In genomic region chr9:134707731-134708671, GRCh38 we compare ENCODE assay signal across 10 cellular contexts.
DNase-seq lines count a peak whose midpoint lies in the region; ATAC-seq and TF ChIP-seq lines count a peak whose summit lies in the region.
"Had no signal": no experiment of that assay in that cellular context is flagged by ENCODE, and none has a peak within 500 bp of the region (broad histone marks: within the 10 kb centered on the region; RNA-seq: fewer than 3 reads in every experiment).

No MANE protein-coding gene starts in this region.

- no peak overlapping the region for H3K4me3 ChIP-seq in AG04450 (ENCODE audit: low read depth, low read length)
- H3K4me3 ChIP-seq in SJCRH30 = no peak overlapping the region
- no peak overlapping the region for H3K4me3 ChIP-seq in left ventricle myocardium inferior

- H3K4me1 ChIP-seq in SJCRH30 (peaks cover 19% of the 10 kb centered on the region), left ventricle myocardium inferior (peaks cover 61% of the 10 kb centered on the region)

- no peaks in the 10 kb centered on the region for H3K27me3 ChIP-seq in AG04450 (ENCODE audit: control insufficient read depth, insufficient read depth, low read length)
- no peaks in the 10 kb centered on the region for H3K27me3 ChIP-seq in SJCRH30
- no peaks in the 10 kb centered on the region for H3K27me3 ChIP-seq in left ventricle myocardium inferior (ENCODE audit: low read depth)

- CTCF ChIA-PET in AG04450 (lab: Charles Lee) = interaction anchor here (1.2 to 1.7 kb wide), 2 partner anchors 10 to 18 kb away, joined by 6 to 7 read pairs; no protein-coding TSS in a partner anchor
- CTCF ChIA-PET in activated naive CD4-positive, alpha-beta T cell treated with anti-CD3 and anti-CD28 coated beads for 36 hours (lab: Charles Lee) = no interaction called here
- CTCF ChIA-PET in activated CD4-positive, alpha-beta T cell treated with anti-CD3 and anti-CD28 coated beads for 36 hours (lab: Charles Lee) = no interaction called here

- ATAC-seq in GM19351 (IDR thresholded peaks at IDR 0.05; ENCODE audit: unreplicated experiment) = no peak
- ATAC-seq in activated CD4-positive, alpha-beta T cell treated with anti-CD3 and anti-CD28 coated beads for 36 hours = no peak
- ATAC-seq: HepG2 had no signal

- POLR2A ChIA-PET in AG04450 (lab: Yijun Ruan, JAX) = interaction anchor here (0.7 kb wide), 1 partner anchor 252 kb away, joined by 3 read pairs; no protein-coding TSS in a partner anchor
- POLR2A ChIA-PET in activated CD4-positive, alpha-beta T cell treated with anti-CD3 and anti-CD28 coated beads for 36 hours (lab: Charles Lee) = no interaction called here

- no peak overlapping the region for H3K4me3 Mint-ChIP-seq in activated naive CD4-positive, alpha-beta T cell treated with anti-CD3 and anti-CD28 coated beads for 36 hours
- H3K4me3 Mint-ChIP-seq in activated CD4-positive, alpha-beta T cell treated with anti-CD3 and anti-CD28 coated beads for 36 hours = no peak overlapping the region
- H3K4me3 Mint-ChIP-seq: activated naive CD8-positive, alpha-beta T cell had no signal

- 0 out of 2 replicates have a peak, but pooled peaks cover 2% of the 10 kb centered on the region for H3K36me3 ChIP-seq in SJCRH30
- H3K36me3 ChIP-seq in left ventricle myocardium inferior = no peaks in the 10 kb centered on the region

- no peak for TF ChIP-seq CTCF in AG04450 (IDR thresholded peaks at IDR 0.05; ENCODE audit: low read depth, low read length)
- no peak for TF ChIP-seq CTCF in left ventricle myocardium inferior (IDR thresholded peaks at IDR 0.05; ENCODE audit: borderline replicate concordance)
- no peak for TF ChIP-seq CTCF in GM13976 (IDR thresholded peaks at IDR 0.05; ENCODE audit: borderline replicate concordance, control extremely low read depth, extremely low read depth, insufficient read depth, missing control alignments)

- peaks cover 1% of the 10 kb centered on the region for H3K4me1 Mint-ChIP-seq in activated naive CD4-positive, alpha-beta T cell treated with anti-CD3 and anti-CD28 coated beads for 36 hours (ENCODE audit: low read depth)
- no peaks in the 10 kb centered on the region for H3K4me1 Mint-ChIP-seq in activated CD4-positive, alpha-beta T cell treated with anti-CD3 and anti-CD28 coated beads for 36 hours

- in situ Hi-C loops in GM13976 (cut with MboI; ENCODE audit: low sequenced_read_pairs, unreplicated experiment) = no loop called here

- no peaks in the 10 kb centered on the region for H3K36me3 Mint-ChIP-seq in activated naive CD4-positive, alpha-beta T cell treated with anti-CD3 and anti-CD28 coated beads for 36 hours (ENCODE audit: low read depth)
- no peaks in the 10 kb centered on the region for H3K36me3 Mint-ChIP-seq in activated CD4-positive, alpha-beta T cell treated with anti-CD3 and anti-CD28 coated beads for 36 hours (ENCODE audit: low read depth)
- H3K36me3 Mint-ChIP-seq: activated naive CD8-positive, alpha-beta T cell had no signal

- H3K9me3 ChIP-seq in AG04450 (ENCODE audit: control insufficient read depth, insufficient read depth, low read length) = peaks cover 3% of the 10 kb centered on the region; the same call in 1 of the 2 replicates
- no peaks in the 10 kb centered on the region for H3K9me3 ChIP-seq in SJCRH30 (replicated peaks)
- H3K9me3 ChIP-seq in left ventricle myocardium inferior (replicated peaks) = no peaks in the 10 kb centered on the region

- intact Hi-C loops in left ventricle myocardium inferior (cut with micrococcal nuclease) = no loop called here
- intact Hi-C loops in activated naive CD4-positive, alpha-beta T cell treated with anti-CD3 and anti-CD28 coated beads for 36 hours (cut with micrococcal nuclease) = no loop called here
- intact Hi-C loops in activated CD4-positive, alpha-beta T cell treated with anti-CD3 and anti-CD28 coated beads for 36 hours (cut with DNase I, micrococcal nuclease) = loop anchor here in 1 of 2 experiments (10.0 kb wide), 1 partner anchor 707 kb away; no protein-coding TSS in a partner anchor

- H3K9me3 Mint-ChIP-seq in activated naive CD4-positive, alpha-beta T cell treated with anti-CD3 and anti-CD28 coated beads for 36 hours = no peaks in the 10 kb centered on the region
- H3K9me3 Mint-ChIP-seq in activated CD4-positive, alpha-beta T cell treated with anti-CD3 and anti-CD28 coated beads for 36 hours (ENCODE audit: low read depth) = no peaks in the 10 kb centered on the region

- H3K27ac ChIP-seq in AG04450 (ENCODE audit: low read depth, low read length) = peak overlapping the region; percentile 70
- H3K27ac ChIP-seq in SJCRH30 = peak overlapping the region; percentile 71
- peak overlapping the region; percentile 84 for H3K27ac ChIP-seq in left ventricle myocardium inferior (replicated peaks)

- DNase-seq in AG04450 (ENCODE audit: low read depth, low spot score) (no peak), SJCRH30 (no peak), left ventricle myocardium inferior (no peak), retina (peak; percentile 47), GM13976 (ENCODE audit: low spot score) (no peak)
- no peak for DNase-seq in activated naive CD4-positive, alpha-beta T cell treated with anti-CD3 and anti-CD28 coated beads for 36 hours
- no peak for DNase-seq in activated CD4-positive, alpha-beta T cell treated with anti-CD3 and anti-CD28 coated beads for 36 hours

- no peak overlapping the region for H3K27ac Mint-ChIP-seq in activated naive CD4-positive, alpha-beta T cell treated with anti-CD3 and anti-CD28 coated beads for 36 hours
- H3K27ac Mint-ChIP-seq in activated CD4-positive, alpha-beta T cell treated with anti-CD3 and anti-CD28 coated beads for 36 hours = no peak overlapping the region
- H3K27ac Mint-ChIP-seq: activated naive CD8-positive, alpha-beta T cell had no signal

- H3K27me3 Mint-ChIP-seq in activated naive CD4-positive, alpha-beta T cell treated with anti-CD3 and anti-CD28 coated beads for 36 hours (ENCODE audit: low read depth) = no peaks in the 10 kb centered on the region
- no peaks in the 10 kb centered on the region for H3K27me3 Mint-ChIP-seq in activated CD4-positive, alpha-beta T cell treated with anti-CD3 and anti-CD28 coated beads for 36 hours
- H3K27me3 Mint-ChIP-seq: activated naive CD8-positive, alpha-beta T cell had no signal
